ENCODE assay signal across 8 cellular contexts in the genomic region with DNA sequence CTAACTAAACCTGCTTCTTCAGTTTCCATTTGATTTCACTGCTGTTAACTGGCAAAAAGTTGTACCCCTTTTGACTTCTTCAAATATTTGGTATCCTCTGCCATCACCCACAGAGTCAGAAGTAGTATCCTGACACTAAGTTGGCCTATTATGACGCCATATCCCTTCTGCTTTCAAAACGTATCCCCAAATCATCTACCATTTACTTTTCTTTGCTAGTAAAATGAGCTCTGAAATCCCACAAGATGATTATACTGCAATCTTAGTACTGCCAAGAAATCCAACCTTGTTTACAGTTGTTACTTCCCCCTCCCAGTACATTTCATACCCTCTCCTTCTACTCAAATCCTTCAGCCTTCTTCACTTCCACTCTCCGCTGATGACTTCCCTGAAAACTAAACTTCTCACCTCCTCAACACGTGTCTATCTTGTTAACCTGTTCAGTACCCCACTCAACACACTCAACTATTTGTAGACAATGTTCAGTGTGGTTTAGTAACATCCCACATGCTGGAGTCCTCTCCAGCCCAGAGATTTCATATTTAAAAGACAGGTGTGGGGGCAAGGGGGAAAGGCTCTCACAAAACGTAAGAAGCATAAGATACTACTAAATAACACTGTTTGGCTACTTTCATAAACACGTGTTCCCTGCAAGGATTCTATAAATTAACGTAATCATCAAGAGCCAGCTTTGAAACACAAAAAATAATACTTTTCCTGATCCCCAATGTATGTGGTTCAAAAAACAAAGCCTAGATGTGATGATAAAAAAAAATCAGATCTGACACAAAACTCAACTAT. TPM values are rescaled to one million over a fixed set of nuclear protein-coding genes. Genes with fewer than 3 reads are reported as not detected.
DNase-seq lines count a peak whose midpoint lies in the region; ATAC-seq and TF ChIP-seq lines count a peak whose summit lies in the region.

No MANE protein-coding gene starts in this region.

- H3K36me3 ChIP-seq in BE2C (peaks cover 11% of the 10 kb centered on the region), lung (ENCODE audit: control insufficient read depth in 2 of 2, insufficient read depth in 2 of 2, low read length in 2 of 2) (peaks cover 3 to 6% of the 10 kb centered on the region in 2 donors), urinary bladder (ENCODE audit: insufficient read depth) (no peaks in the 10 kb centered on the region)

- WGBS in lung, 2 donors, result 5% methylated on average over 7 of the region's 7 CpGs
- WGBS in urinary bladder, result 8% methylated on average over 7 of the region's 7 CpGs

- no peak for TF ChIP-seq CTCF in BE2C (IDR thresholded peaks at IDR 0.05; ENCODE audit: low read depth, low read length)
- TF ChIP-seq CTCF in lung (IDR thresholded peaks at IDR 0.05; ENCODE audit: control extremely low read depth, extremely low read depth), result no peak

- H3K4me1 ChIP-seq in BE2C, result 0 out of 2 replicates have a peak, but pooled peaks cover 2% of the 10 kb centered on the region
- H3K4me1 ChIP-seq in lung (ENCODE audit: control insufficient read depth in 2 of 2, insufficient read depth in 2 of 2, low read length in 2 of 2), result peaks cover 2 to 12% of the 10 kb centered on the region in 2 donors
- no peaks in the 10 kb centered on the region for H3K4me1 ChIP-seq in urinary bladder (ENCODE audit: insufficient read depth)

- no peaks in the 10 kb centered on the region for H3K27me3 ChIP-seq in BE2C
- H3K27me3 ChIP-seq in lung (ENCODE audit: control insufficient read depth, insufficient read depth), result no peaks in the 10 kb centered on the region

- DNase-seq in BE2C (no peak), HT-29 (ENCODE audit: low spot score) (peak; percentile 36), astrocyte of the hippocampus (ENCODE audit: low read depth, low spot score) (peak; percentile 23), lung (ENCODE audit: low spot score) (no peak), NCI-H2196 treated with DMSO at 0.1 percent for 48 hours (lab: John Stamatoyannopoulos, UW; ENCODE audit: unreplicated experiment) (no peak)
- no peak for DNase-seq in activated CD4-positive, alpha-beta T cell treated with anti-CD3 and anti-CD28 coated beads for 4 hours

- H3K27ac ChIP-seq in lung (ENCODE audit: low read depth in 1 of 2, low read length in 1 of 2) (peak overlapping the region in 1 of 2 donors; percentile 30), urinary bladder (ENCODE audit: low read depth) (no peak overlapping the region)

- H3K9me3 ChIP-seq in BE2C (no peaks in the 10 kb centered on the region), lung (ENCODE audit: control insufficient read depth in 2 of 2, insufficient read depth in 1 of 2, low read length in 1 of 2) (no peaks in the 10 kb centered on the region)

- peak overlapping the region; percentile 92 for H3K4me3 ChIP-seq in BE2C (ENCODE audit: low read depth, low read length)
- peak overlapping the region; percentile 58 for H3K4me3 ChIP-seq in lung
- peak overlapping the region; percentile 85 for H3K4me3 ChIP-seq in urinary bladder (ENCODE audit: low read depth, low read length)

- ATAC-seq in lung (ENCODE audit: insufficient read depth, low FRiP score) (no peak), GM18907 (IDR thresholded peaks at IDR 0.05; ENCODE audit: unreplicated experiment) (no peak)

RNA-seq across cellular contexts. Expression of a gene that starts 1.3 kb away (rescaled TPM):
- polyA plus RNA-seq in BE2C (2012; ENCODE audit: insufficient read depth, insufficient read length, low read depth), result 11.1 TPM
- 11.0 and 12.2 TPM in 2 replicates for total RNA-seq in HT-29 (2014; rRNA removed; shearing (Covaris generic))
- total RNA-seq in lung (10 to 100 TPM; 21.5 to 37.1 TPM), urinary bladder (26.7 TPM)
- polyA plus RNA-seq in lung (1 to 10 TPM; 3.9 to 8.7 TPM), urinary bladder (10.4 TPM)

Comparison
In these comparisons a context has a peak if more than half of its experiments do, and no peak if none do; other contexts are left out.
1. DNase-seq: peak in HT-29 (single experiment) and astrocyte of the hippocampus (single experiment); none in BE2C (single experiment), lung (single experiment), NCI-H2196 treated with DMSO at 0.1 percent for 48 hours (single experiment) and activated CD4-positive, alpha-beta T cell treated with anti-CD3 and anti-CD28 coated beads for 4 hours (0 of 2).
2. Peak in every context shown above with its lines, with median percentiles within 50 percentile points of each other: H3K4me3 ChIP-seq.